1 cellular context compared by ENCODE assay signal in genomic region chr4:48334900-48335384, GRCh38.
A peak's percentile ranks its signal among the peaks of the same experiment; 100 is the strongest.
TF ChIP-seq lines count a peak whose summit lies in the region.

No MANE protein-coding gene starts in this region.

TF ChIP-seq in HEK293, 187 proteins besides CTCF, POLR2A, EP300 and RAD21:
- TF ChIP-seq PRDM10 (tag by site-specific recombination; IDR thresholded peaks at IDR 0.05) (peak; percentile 48), OSR2 (tag by site-specific recombination; IDR thresholded peaks at IDR 0.05) (peak; percentile 33; the same call in 1 of the 2 replicates), ZNF121 (tag by site-specific recombination; IDR thresholded peaks at IDR 0.05) (no peak), MZF1 (tag by site-specific recombination; IDR thresholded peaks at IDR 0.05; ENCODE audit: borderline replicate concordance) (peak; percentile 57; the same call in 1 of the 2 replicates), ZEB2 (tag by site-specific recombination; IDR thresholded peaks at IDR 0.05) (peak; percentile 50; the same call in 1 of the 2 replicates), ZBTB44 (tag by site-specific recombination; IDR thresholded peaks at IDR 0.05) (peak; percentile 52; the same call in 1 of the 2 replicates), PRDM4 (tag by site-specific recombination; IDR thresholded peaks at IDR 0.05) (peak; percentile 81), ZBTB48 (tag by site-specific recombination; IDR thresholded peaks at IDR 0.05) (0 out of 2 replicates have a peak, but pooled peaks have one; percentile 28), SCRT2 (tag by site-specific recombination; IDR thresholded peaks at IDR 0.05) (peak; percentile 58), ZNF223 (tag by site-specific recombination; IDR thresholded peaks at IDR 0.05) (no peak)
